In genomic region chr10:14017380-14017943, GRCh38 we compare ENCODE assay signal across 27 cellular contexts.
A peak's percentile ranks its signal among the peaks of the same experiment; 100 is the strongest.
DNase-seq lines count a peak whose midpoint lies in the region; ATAC-seq, FAIRE-seq and TF ChIP-seq lines count a peak whose summit lies in the region.
"Had no signal": no experiment of that assay in that cellular context is flagged by ENCODE, and none has a peak within 500 bp of the region (broad histone marks: within the 10 kb centered on the region; RNA-seq: fewer than 3 reads in every experiment).

No MANE protein-coding gene starts in this region.

- peak; percentile 8 for FAIRE-seq in endothelial cell of umbilical vein (lab: Jason Lieb, UNC)
- no peak for FAIRE-seq in GM19239 (lab: Jason Lieb, UNC)
- FAIRE-seq: H1, islet of Langerhans had no signal

- ATAC-seq in GM18517 (IDR thresholded peaks at IDR 0.05; ENCODE audit: unreplicated experiment) (no peak), HG03565 (IDR thresholded peaks at IDR 0.05; ENCODE audit: unreplicated experiment) (no peak)
- ATAC-seq: activated CD4-positive, alpha-beta T cell treated with anti-CD3 and anti-CD28 coated beads for 36 hours; naive thymus-derived CD4-positive, alpha-beta T cell had no signal

- H3K27me3 ChIP-seq in BJ (ENCODE audit: control insufficient read depth, insufficient read depth, low read length) (no peaks in the 10 kb centered on the region), endothelial cell of umbilical vein (ENCODE audit: control insufficient read depth in 2 of 2, insufficient read depth in 2 of 2, low read length in 2 of 2) (peaks cover 0 to 2% of the 10 kb centered on the region in 2 experiments)
- H3K27me3 ChIP-seq: brain microvascular endothelial cell, upper lobe of left lung had no signal

- intact Hi-C loops in endothelial cell of umbilical vein (cut with micrococcal nuclease) = no loop called here

- peaks cover 10% of the 10 kb centered on the region for H3K4me1 ChIP-seq in endothelial cell of umbilical vein (ENCODE audit: control insufficient read depth, extremely low read depth, insufficient read depth, low read length)
- H3K4me1 ChIP-seq: Caco-2 had no signal

- H3K4me2 ChIP-seq in endothelial cell of umbilical vein (ENCODE audit: insufficient read depth, low read length) = no peak overlapping the region

- TF ChIP-seq POLR2A in endothelial cell of umbilical vein (IDR thresholded peaks at IDR 0.05; ENCODE audit: low read depth, low read length) = no peak

- H3K79me2 ChIP-seq in endothelial cell of umbilical vein (ENCODE audit: control insufficient read depth, insufficient read depth, low read length) = no peaks in the 10 kb centered on the region

- H3K4me3 Mint-ChIP-seq in nephron progenitor cell = no peak overlapping the region
- H3K4me3 Mint-ChIP-seq in activated naive CD4-positive, alpha-beta T cell treated with anti-CD3 and anti-CD28 coated beads, Interleukin-2, amount 10 ng/mL, durations not matched to agents 7 days and 5 days = no peak overlapping the region
- H3K4me3 Mint-ChIP-seq: activated CD4-positive, alpha-beta T cell treated with anti-CD3 and anti-CD28 coated beads for 36 hours; IgD-negative memory B cell; naive thymus-derived CD4-positive, alpha-beta T cell had no signal

- no peak for TF ChIP-seq CTCF in BJ (IDR thresholded peaks at IDR 0.05; ENCODE audit: insufficient read depth, low read depth, low read length)
- TF ChIP-seq CTCF in endothelial cell of umbilical vein (IDR thresholded peaks at IDR 0.05; ENCODE audit: extremely low read depth in 1 of 2, insufficient read depth in 1 of 2, low read depth in 1 of 2, low read length in 2 of 2) = no peak
- no peak for TF ChIP-seq CTCF in nephron progenitor cell (IDR thresholded peaks at IDR 0.05)

- POLR2A ChIA-PET in BJ (lab: Charles Lee) = no interaction called here
- POLR2A ChIA-PET in endothelial cell of umbilical vein (lab: Charles Lee) = no interaction called here

- H2AFZ ChIP-seq in endothelial cell of umbilical vein (ENCODE audit: low read depth, low read length) = no peak overlapping the region

- dilution Hi-C loops in endothelial cell of umbilical vein (cut with MboI; ENCODE audit: extremely low pct_ligation_motif_present, low sequenced_read_pairs) = no loop called here

- H3K9me3 Mint-ChIP-seq in nephron progenitor cell = peaks cover 18% of the 10 kb centered on the region
- peaks cover 11% of the 10 kb centered on the region for H3K9me3 Mint-ChIP-seq in activated naive CD4-positive, alpha-beta T cell treated with anti-CD3 and anti-CD28 coated beads, Interleukin-2, amount 10 ng/mL, durations not matched to agents 7 days and 5 days

- peaks cover 15% of the 10 kb centered on the region for H3K27me3 Mint-ChIP-seq in nephron progenitor cell (ENCODE audit: low read depth, poor library complexity)
- peaks cover 30% of the 10 kb centered on the region for H3K27me3 Mint-ChIP-seq in activated naive CD4-positive, alpha-beta T cell treated with anti-CD3 and anti-CD28 coated beads, Interleukin-2, amount 10 ng/mL, durations not matched to agents 7 days and 5 days

- H3K9ac ChIP-seq in endothelial cell of umbilical vein (replicated peaks; ENCODE audit: extremely low read depth, insufficient read depth, low read length) = no peak overlapping the region

- CTCF ChIA-PET in BJ (lab: Yijun Ruan, JAX) = interaction anchor here (1.2 to 1.7 kb wide), 2 partner anchors 9 to 76 kb away, joined by 4 to 5 read pairs; no protein-coding TSS in a partner anchor
- CTCF ChIA-PET in endothelial cell of umbilical vein (lab: Charles Lee) = interaction anchor here (0.6 to 3.3 kb wide), 2 partner anchors 16 to 404 kb away, joined by 3 to 12 read pairs; no protein-coding TSS in a partner anchor
- CTCF ChIA-PET in activated naive CD4-positive, alpha-beta T cell treated with anti-CD3 and anti-CD28 coated beads, Interleukin-2, amount 10 ng/mL, durations not matched to agents 7 days and 5 days (lab: Charles Lee) = no interaction called here

- peaks cover 74% of the 10 kb centered on the region for H3K4me1 Mint-ChIP-seq in nephron progenitor cell
- peaks cover 14% of the 10 kb centered on the region for H3K4me1 Mint-ChIP-seq in activated naive CD4-positive, alpha-beta T cell treated with anti-CD3 and anti-CD28 coated beads, Interleukin-2, amount 10 ng/mL, durations not matched to agents 7 days and 5 days

- H3K27ac Mint-ChIP-seq in nephron progenitor cell = peak overlapping the region; percentile 12
- no peak overlapping the region for H3K27ac Mint-ChIP-seq in activated naive CD4-positive, alpha-beta T cell treated with anti-CD3 and anti-CD28 coated beads, Interleukin-2, amount 10 ng/mL, durations not matched to agents 7 days and 5 days
- H3K27ac Mint-ChIP-seq: activated CD4-positive, alpha-beta T cell treated with anti-CD3 and anti-CD28 coated beads for 36 hours had no signal

- H3K27ac ChIP-seq in endothelial cell of umbilical vein (ENCODE audit: insufficient read depth, low read depth, low read length) = no peak overlapping the region
- H3K27ac ChIP-seq: brain microvascular endothelial cell, upper lobe of left lung had no signal

- BruUV-seq in endothelial cell of umbilical vein (replicated peaks; lab: Mats Ljungman, UMichigan) = no TSS peak

- no peak overlapping the region for H3K4me3 ChIP-seq in BJ (ENCODE audit: low read depth, low read length)
- H3K4me3 ChIP-seq in endothelial cell of umbilical vein (replicated peaks in 1 of 3; ENCODE audit: insufficient read depth in 1 of 3, low read depth in 1 of 3, low read length in 3 of 3) = no peak overlapping the region
- H3K4me3 ChIP-seq: upper lobe of left lung had no signal

- peak; percentile 73 for DNase-seq in BJ (ENCODE audit: low read depth)
- peak; percentile 85 for DNase-seq in RPMI7951 (ENCODE audit: low read depth)
- no peak for DNase-seq in endothelial cell of umbilical vein (ENCODE audit: low read depth, low spot score)
- no peak for DNase-seq in nephron progenitor cell
- no peak for DNase-seq in activated naive CD4-positive, alpha-beta T cell treated with anti-CD3 and anti-CD28 coated beads, Interleukin-2, amount 10 ng/mL, durations not matched to agents 7 days and 5 days
- DNase-seq in GM19239 (ENCODE audit: insufficient read length, low spot score) = no peak
- DNase-seq: ACHN; activated CD4-positive, alpha-beta T cell treated with anti-CD3 and anti-CD28 coated beads for 36 hours; activated T-cell treated with anti-CD3 and anti-CD28 coated beads for 4 hours; brain microvascular endothelial cell; C1 segment of cervical spinal cord; Caco-2; DND-41; effector memory CD4-positive, alpha-beta T cell; left ventricle myocardium superior; naive thymus-derived CD4-positive, alpha-beta T cell; NCI-H1092; NCI-H187; NCI-H2171; NCI-H510A; stimulated activated CD4-positive, alpha-beta T cell treated with anti-CD3 and anti-CD28 coated beads, Interleukin-2, amount 100 ng/mL, for 48 hours had no signal

- H3K9me3 ChIP-seq in endothelial cell of umbilical vein (replicated peaks; ENCODE audit: control insufficient read depth, insufficient read depth, low read length) = no peaks in the 10 kb centered on the region
- H3K9me3 ChIP-seq: Caco-2 had no signal

- H3K36me3 ChIP-seq in BJ (ENCODE audit: control insufficient read depth, insufficient read depth, low read length) = no peaks in the 10 kb centered on the region
- H3K36me3 ChIP-seq in endothelial cell of umbilical vein (ENCODE audit: control insufficient read depth in 2 of 2, extremely low read depth in 1 of 2, insufficient read depth in 2 of 2, low read length in 2 of 2) = no peaks in the 10 kb centered on the region
- H3K36me3 ChIP-seq: brain microvascular endothelial cell, upper lobe of left lung had no signal

- peaks cover 23% of the 10 kb centered on the region for H3K36me3 Mint-ChIP-seq in nephron progenitor cell (ENCODE audit: low read depth)
- H3K36me3 Mint-ChIP-seq in activated naive CD4-positive, alpha-beta T cell treated with anti-CD3 and anti-CD28 coated beads, Interleukin-2, amount 10 ng/mL, durations not matched to agents 7 days and 5 days = peaks cover 3% of the 10 kb centered on the region

- H4K20me1 ChIP-seq in endothelial cell of umbilical vein (replicated peaks; ENCODE audit: control insufficient read depth, extremely low read depth, insufficient read depth, low read length) = no peaks in the 10 kb centered on the region

- H3K9me1 ChIP-seq in endothelial cell of umbilical vein (replicated peaks; ENCODE audit: control insufficient read depth, extremely low read depth, insufficient read depth, low read length) = no peaks in the 10 kb centered on the region

TF ChIP-seq in endothelial cell of umbilical vein, 7 proteins besides CTCF, POLR2A, EP300 and RAD21:
- TF ChIP-seq MAX (IDR thresholded peaks at IDR 0.05; ENCODE audit: insufficient read depth, insufficient read length) (no peak), MYC (IDR thresholded peaks at IDR 0.05; ENCODE audit: low read depth, low read length) (no peak), EZH2 (IDR thresholded peaks at IDR 0.05; ENCODE audit: borderline replicate concordance, low read depth, low read length, severe bottlenecking) (no peak), JUN (IDR thresholded peaks at IDR 0.05; ENCODE audit: borderline replicate concordance, insufficient read depth, insufficient read length, low read depth) (no peak), POLR2AphosphoS5 (IDR thresholded peaks at IDR 0.05; ENCODE audit: insufficient read depth, low read depth, low read length) (no peak), FOS (IDR thresholded peaks at IDR 0.05; ENCODE audit: borderline replicate concordance, insufficient read depth, low read length) (no peak), GATA2 (IDR thresholded peaks at IDR 0.05; ENCODE audit: insufficient read depth, insufficient read length, low read depth, low read length) (no peak)
TF ChIP-seq in endothelial cell of umbilical vein: peak in this region for 0.

Comparison
In these comparisons a context has a peak if more than half of its experiments do, and no peak if none do; other contexts are left out.
1. DNase-seq: peak in BJ (single experiment) and RPMI7951 (single experiment); none in endothelial cell of umbilical vein (single experiment), nephron progenitor cell (single experiment), activated naive CD4-positive, alpha-beta T cell treated with anti-CD3 and anti-CD28 coated beads, Interleukin-2, amount 10 ng/mL, durations not matched to agents 7 days and 5 days (single experiment) and GM19239 (single experiment).